In genomic region chr1:54808443-54809207, GRCh38 we compare ENCODE assay signal across 13 cellular contexts. TPM values are rescaled to one million over a fixed set of nuclear protein-coding genes. Genes with fewer than 3 reads are reported as not detected.
A peak's percentile ranks its signal among the peaks of the same experiment; 100 is the strongest.
DNase-seq lines count a peak whose midpoint lies in the region; ATAC-seq and TF ChIP-seq lines count a peak whose summit lies in the region.
"Had no signal": no experiment of that assay in that cellular context is flagged by ENCODE, and none has a peak within 500 bp of the region (broad histone marks: within the 10 kb centered on the region; RNA-seq: fewer than 3 reads in every experiment).

No MANE protein-coding gene starts in this region.

- no peaks in the 10 kb centered on the region for H3K27me3 ChIP-seq in Peyer's patch
- H3K27me3 ChIP-seq in smooth muscle cell (ENCODE audit: low read depth) = no peaks in the 10 kb centered on the region
- H3K27me3 ChIP-seq in naive thymus-derived CD4-positive, alpha-beta T cell (ENCODE audit: control insufficient read depth in 2 of 2, insufficient read depth in 2 of 2, low read length in 2 of 2) = no peaks in the 10 kb centered on the region
- no peaks in the 10 kb centered on the region for H3K27me3 ChIP-seq in CD4-positive, alpha-beta T cell (ENCODE audit: control insufficient read depth, insufficient read depth, low read length)
- H3K27me3 ChIP-seq: gastrocnemius medialis, left lung had no signal

- H2AFZ ChIP-seq in smooth muscle cell (ENCODE audit: low read depth) = no peak overlapping the region

- H3K4me2 ChIP-seq in smooth muscle cell = no peak overlapping the region

- H3K9ac ChIP-seq in smooth muscle cell (ENCODE audit: low read depth) = no peak overlapping the region

- no peaks in the 10 kb centered on the region for H3K36me3 ChIP-seq in Peyer's patch
- no peaks in the 10 kb centered on the region for H3K36me3 ChIP-seq in smooth muscle cell (ENCODE audit: low read depth)
- H3K36me3 ChIP-seq in naive thymus-derived CD4-positive, alpha-beta T cell (ENCODE audit: control insufficient read depth in 2 of 3, insufficient read depth in 3 of 3, low read length in 3 of 3) = no peaks in the 10 kb centered on the region
- H3K36me3 ChIP-seq: gastrocnemius medialis, left lung had no signal

- H3K27me3 Mint-ChIP-seq in naive thymus-derived CD4-positive, alpha-beta T cell = no peaks in the 10 kb centered on the region
- no peaks in the 10 kb centered on the region for H3K27me3 Mint-ChIP-seq in CD4-positive, alpha-beta T cell

- H3K27ac Mint-ChIP-seq in naive thymus-derived CD4-positive, alpha-beta T cell = peak overlapping the region in 2 of 9 donors; percentile 2 to 8
- H3K27ac Mint-ChIP-seq in CD4-positive, alpha-beta T cell = no peak overlapping the region

- no peaks in the 10 kb centered on the region for H3K79me2 ChIP-seq in smooth muscle cell (ENCODE audit: low read depth)

- no peak for TF ChIP-seq POLR2A in Peyer's patch (IDR thresholded peaks at IDR 0.05)

- no peaks in the 10 kb centered on the region for H3K36me3 Mint-ChIP-seq in naive thymus-derived CD4-positive, alpha-beta T cell
- no peaks in the 10 kb centered on the region for H3K36me3 Mint-ChIP-seq in CD4-positive, alpha-beta T cell (ENCODE audit: low read depth)

- H3K4me3 ChIP-seq in Peyer's patch (no peak overlapping the region), fibroblast of pulmonary artery (replicated peaks; ENCODE audit: low read depth, low read length) (no peak overlapping the region), smooth muscle cell (no peak overlapping the region)
- H3K4me3 ChIP-seq in naive thymus-derived CD4-positive, alpha-beta T cell (ENCODE audit: low read length) = no peak overlapping the region
- H3K4me3 ChIP-seq: gastrocnemius medialis, left lung had no signal

- peaks cover 0 to 21% (median 2%) of the 10 kb centered on the region in 4 donors for H3K4me1 ChIP-seq in Peyer's patch
- H3K4me1 ChIP-seq in smooth muscle cell (ENCODE audit: low read depth) = no peaks in the 10 kb centered on the region
- H3K4me1 ChIP-seq in naive thymus-derived CD4-positive, alpha-beta T cell (ENCODE audit: control insufficient read depth in 2 of 2, insufficient read depth in 2 of 2, low read length in 2 of 2) = peaks cover 7 to 20% of the 10 kb centered on the region in 2 donors
- H3K4me1 ChIP-seq: gastrocnemius medialis, left lung had no signal

- H3K9me3 ChIP-seq in Peyer's patch (no peaks in the 10 kb centered on the region), smooth muscle cell (replicated peaks; ENCODE audit: low read depth) (no peaks in the 10 kb centered on the region)
- H3K9me3 ChIP-seq in naive thymus-derived CD4-positive, alpha-beta T cell (ENCODE audit: control insufficient read depth in 2 of 3, low read length in 3 of 3) = no peaks in the 10 kb centered on the region
- no peaks in the 10 kb centered on the region for H3K9me3 ChIP-seq in CD4-positive, alpha-beta T cell (ENCODE audit: control insufficient read depth, low read length)
- H3K9me3 ChIP-seq: gastrocnemius medialis, left lung had no signal

- CTCF ChIA-PET in naive thymus-derived CD4-positive, alpha-beta T cell (lab: Charles Lee) = interaction anchor here (1.5 to 1.9 kb wide), 3 partner anchors 8 to 134 kb away, joined by 4 to 10 read pairs (median 4); partner anchors contain the start of gene TTC22
- CTCF ChIA-PET in CD4-positive, alpha-beta T cell (lab: Charles Lee) = no interaction called here

- peaks cover 6 to 45% (median 9%) of the 10 kb centered on the region in 7 donors for H3K4me1 Mint-ChIP-seq in naive thymus-derived CD4-positive, alpha-beta T cell
- peaks cover 13% of the 10 kb centered on the region for H3K4me1 Mint-ChIP-seq in CD4-positive, alpha-beta T cell (ENCODE audit: low read depth)

- H3K27ac ChIP-seq in Peyer's patch (no peak overlapping the region), smooth muscle cell (ENCODE audit: low read depth) (no peak overlapping the region)
- no peak overlapping the region for H3K27ac ChIP-seq in naive thymus-derived CD4-positive, alpha-beta T cell (ENCODE audit: low read depth, low read length)
- no peak overlapping the region for H3K27ac ChIP-seq in CD4-positive, alpha-beta T cell (ENCODE audit: low read depth, low read length)
- H3K27ac ChIP-seq: gastrocnemius medialis, left lung had no signal

- peaks cover 0 to 2% (median 0%) of the 10 kb centered on the region in 11 donors for H3K9me3 Mint-ChIP-seq in naive thymus-derived CD4-positive, alpha-beta T cell
- no peaks in the 10 kb centered on the region for H3K9me3 Mint-ChIP-seq in CD4-positive, alpha-beta T cell

- peak in 1 of 6 experiments; percentile 2 for TF ChIP-seq CTCF in Peyer's patch (IDR thresholded peaks at IDR 0.05)
- peak; percentile 46 for TF ChIP-seq CTCF in fibroblast of pulmonary artery (IDR thresholded peaks at IDR 0.05; ENCODE audit: low read length, missing control alignments)
- TF ChIP-seq CTCF in smooth muscle cell (IDR thresholded peaks at IDR 0.05; ENCODE audit: borderline replicate concordance, insufficient read depth, poor library complexity, severe bottlenecking) = peak; percentile 15
- no peak for TF ChIP-seq CTCF in CD4-positive, alpha-beta T cell (IDR thresholded peaks at IDR 0.05)

- no peak for ATAC-seq in naive thymus-derived CD4-positive, alpha-beta T cell
- no peak for ATAC-seq in CD4-positive, alpha-beta T cell (ENCODE audit: poor library complexity)
- ATAC-seq: gastrocnemius medialis, left lung had no signal

- no peaks in the 10 kb centered on the region for H3F3A ChIP-seq in smooth muscle cell (ENCODE audit: low read depth)

- H3K4me3 Mint-ChIP-seq in naive thymus-derived CD4-positive, alpha-beta T cell = peak overlapping the region in 1 of 10 donors; percentile 21
- H3K4me3 Mint-ChIP-seq in CD4-positive, alpha-beta T cell = no peak overlapping the region

- intact Hi-C loops in naive thymus-derived CD4-positive, alpha-beta T cell (cut with micrococcal nuclease) = loop anchor here in 1 of 2 donors (10.0 kb wide), 1 partner anchor 944 kb away; no protein-coding TSS in a partner anchor
- intact Hi-C loops in CD4-positive, alpha-beta T cell (cut with DNase I, micrococcal nuclease) = no loop called here

- 81% methylated on average over 12 of the region's 12 CpGs for WGBS in smooth muscle cell (ENCODE audit: low lambda C conversion rate)

- POLR2A ChIA-PET in naive thymus-derived CD4-positive, alpha-beta T cell (lab: Charles Lee) = no interaction called here
- POLR2A ChIA-PET in CD4-positive, alpha-beta T cell (lab: Charles Lee) = no interaction called here

- no peaks in the 10 kb centered on the region for H4K20me1 ChIP-seq in smooth muscle cell (ENCODE audit: low read depth)

- DNase-seq in activated CD8-positive, alpha-beta memory T cell treated with anti-CD3 and anti-CD28 coated beads for 24 hours = peak; percentile 44
- no peak for DNase-seq in activated CD8-positive, alpha-beta memory T cell treated with anti-CD3 and anti-CD28 coated beads, Interleukin-2, amount 50 U/mL, for 4 hours
- peak; percentile 10 to 42 (median 27) for DNase-seq in Peyer's patch
- no peak for DNase-seq in fibroblast of pulmonary artery (ENCODE audit: low read depth)
- no peak for DNase-seq in smooth muscle cell (lab: John Stamatoyannopoulos, UW; ENCODE audit: unreplicated experiment)
- DNase-seq in naive thymus-derived CD4-positive, alpha-beta T cell = no peak
- DNase-seq in GM19238 (ENCODE audit: insufficient read length, low spot score) = no peak
- DNase-seq in CD4-positive, alpha-beta T cell = no peak
- DNase-seq: caudate nucleus; gastrocnemius medialis; NCI-H1694; stimulated activated CD4-positive, alpha-beta T cell treated with anti-CD3 and anti-CD28 coated beads, Interleukin-4, amount 100 ng/mL, for 4 hours had no signal

RNA-seq across cellular contexts. Expression of gene TTC22, which starts 7.5 kb away (rescaled TPM):
- total RNA-seq in Peyer's patch (100 to 1,000 TPM in 2 of 4 donors, 10 to 100 TPM in 2; 15.7 to 136 (median 102) TPM), smooth muscle cell (1.3 TPM in 2 replicates)
- polyA plus RNA-seq in smooth muscle cell = 0.50 and 2.5 TPM in 2 replicates
- total RNA-seq in naive thymus-derived CD4-positive, alpha-beta T cell = 10 to 100 TPM in 2 of 5 experiments, 1 to 10 TPM in 3; 7.0 to 16.6 (median 9.8) TPM
- polyA plus RNA-seq in naive thymus-derived CD4-positive, alpha-beta T cell = 1 to 10 TPM; 2.0 to 3.3 TPM
- total RNA-seq in CD4-positive, alpha-beta T cell = 1 to 10 TPM; 4.4 to 4.5 TPM

RNA-seq across cellular contexts. Expression of gene PARS2, which starts 44.3 kb away (rescaled TPM):
- total RNA-seq in Peyer's patch (10 to 100 TPM in 1 of 4 donors, 1 to 10 TPM in 3; 1.7 to 10.0 (median 5.8) TPM), smooth muscle cell (1.7 and 4.1 TPM in 2 replicates)
- 4.5 and 5.7 TPM in 2 replicates for polyA plus RNA-seq in smooth muscle cell
- total RNA-seq in naive thymus-derived CD4-positive, alpha-beta T cell = 1 to 10 TPM in 4 of 5 experiments, under 1 TPM in 1; 0.66 to 7.6 (median 4.7) TPM
- polyA plus RNA-seq in naive thymus-derived CD4-positive, alpha-beta T cell = 1 to 10 TPM; 2.1 to 5.3 TPM
- not detected for total RNA-seq in CD4-positive, alpha-beta T cell

Comparison
In these comparisons a context has a peak if more than half of its experiments do, and no peak if none do; other contexts are left out.
1. DNase-seq: peak in activated CD8-positive, alpha-beta memory T cell treated with anti-CD3 and anti-CD28 coated beads for 24 hours (single experiment) and Peyer's patch (3 of 3); none in activated CD8-positive, alpha-beta memory T cell treated with anti-CD3 and anti-CD28 coated beads, Interleukin-2, amount 50 U/mL, for 4 hours (single experiment), fibroblast of pulmonary artery (single experiment), smooth muscle cell (single experiment), naive thymus-derived CD4-positive, alpha-beta T cell (0 of 9), GM19238 (single experiment) and CD4-positive, alpha-beta T cell (0 of 10).